In the genomic region with DNA sequence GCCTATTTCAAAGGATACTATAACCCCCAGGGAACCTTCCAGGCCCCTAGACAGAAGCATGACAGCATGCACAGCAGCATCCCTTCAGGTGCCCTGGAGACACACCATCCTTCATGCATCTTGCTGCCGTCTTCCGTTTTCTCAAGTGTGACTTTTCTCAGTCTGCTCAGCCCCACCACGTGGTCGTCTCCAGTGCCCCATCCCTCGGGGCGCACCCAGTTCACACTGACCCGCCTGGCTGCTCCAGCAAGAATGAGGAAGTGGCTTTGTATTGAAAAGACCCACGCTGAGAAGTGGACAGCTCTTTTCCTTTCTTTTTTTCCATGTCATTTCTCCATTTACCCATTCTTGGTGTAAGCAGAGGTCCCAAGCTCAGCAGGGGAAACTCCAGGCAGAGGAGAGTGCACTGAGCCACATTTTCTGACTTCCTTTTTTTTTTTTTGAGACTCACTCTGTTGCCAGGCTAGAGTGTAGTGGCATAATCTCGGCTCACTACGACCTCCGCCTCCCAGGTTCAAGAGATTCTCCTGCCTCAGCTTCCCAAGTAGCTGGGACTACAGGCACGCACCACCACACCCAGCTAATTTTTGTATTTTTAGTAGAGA, we compare ENCODE assay signal across 8 cellular contexts. TPM values are rescaled to one million over a fixed set of nuclear protein-coding genes. Genes with fewer than 3 reads are reported as not detected.
DNase-seq lines count a peak whose midpoint lies in the region; ATAC-seq and TF ChIP-seq lines count a peak whose summit lies in the region.

No MANE protein-coding gene starts in this region.

- H3K4me1 ChIP-seq in right cardiac atrium (ENCODE audit: control insufficient read depth, insufficient read depth, low read length) (no peaks in the 10 kb centered on the region), upper lobe of right lung (peaks cover 14% of the 10 kb centered on the region)

- H3K9me3 ChIP-seq in AG04450 (ENCODE audit: control insufficient read depth, insufficient read depth, low read length) (no peaks in the 10 kb centered on the region), right cardiac atrium (ENCODE audit: control insufficient read depth, low read length) (no peaks in the 10 kb centered on the region), upper lobe of right lung (no peaks in the 10 kb centered on the region)

- intact Hi-C loops in right cardiac atrium (cut with DNase I) = loop anchor here in 1 of 4 donors (2.0 kb wide), 1 partner anchor 28 kb away; no protein-coding TSS in a partner anchor
- intact Hi-C loops in upper lobe of right lung (cut with DNase I) = no loop called here

- H3K9me3 Mint-ChIP-seq in activated CD4-positive, alpha-beta T cell treated with anti-CD3 and anti-CD28 coated beads, Interleukin-2, amount 10 ng/mL, durations not matched to agents 7 days and 5 days = no peaks in the 10 kb centered on the region

- WGBS in right cardiac atrium = 28% methylated on average over 12 of the region's 12 CpGs

- in situ Hi-C loops in SK-MEL-5 (cut with HindIII; ENCODE audit: low pct_unique_long_range_greater_than_20kb, low sequenced_read_pairs) = no loop called here

- DNase-seq in AG04450 (ENCODE audit: low read depth, low spot score) (no peak), H4 (ENCODE audit: low spot score) (peak; percentile 48), SK-MEL-5 (ENCODE audit: low read depth, low spot score) (peak; percentile 42), right cardiac atrium (peak; percentile 61 to 85 (median 82)), upper lobe of right lung (peak; percentile 86), NCI-H345 (lab: John Stamatoyannopoulos, UW) (no peak)
- DNase-seq in activated CD4-positive, alpha-beta T cell treated with anti-CD3 and anti-CD28 coated beads, Interleukin-2, amount 10 ng/mL, durations not matched to agents 7 days and 5 days = no peak

- TF ChIP-seq CTCF in AG04450 (IDR thresholded peaks at IDR 0.05; ENCODE audit: low read depth, low read length) (no peak), upper lobe of right lung (IDR thresholded peaks at IDR 0.05) (no peak)

- no peak overlapping the region for H3K27ac Mint-ChIP-seq in activated CD4-positive, alpha-beta T cell treated with anti-CD3 and anti-CD28 coated beads, Interleukin-2, amount 10 ng/mL, durations not matched to agents 7 days and 5 days

- H3K27me3 ChIP-seq in AG04450 (ENCODE audit: control insufficient read depth, insufficient read depth, low read length) (no peaks in the 10 kb centered on the region), right cardiac atrium (ENCODE audit: control insufficient read depth, insufficient read depth) (no peaks in the 10 kb centered on the region), upper lobe of right lung (no peaks in the 10 kb centered on the region)

- CTCF ChIA-PET in AG04450 (lab: Charles Lee) = interaction anchor here (0.6 to 5.8 kb wide), 7 partner anchors 8 to 132 kb away, joined by 3 to 53 read pairs (median 4); no protein-coding TSS in a partner anchor
- CTCF ChIA-PET in activated CD4-positive, alpha-beta T cell treated with anti-CD3 and anti-CD28 coated beads, Interleukin-2, amount 10 ng/mL, durations not matched to agents 7 days and 5 days (lab: Charles Lee) = interaction anchor here (0.6 to 4.0 kb wide), 7 partner anchors 11 to 1058 kb away, joined by 3 to 21 read pairs (median 5); a partner anchor contains a TSS

- peaks cover 3% of the 10 kb centered on the region for H3K36me3 Mint-ChIP-seq in activated CD4-positive, alpha-beta T cell treated with anti-CD3 and anti-CD28 coated beads, Interleukin-2, amount 10 ng/mL, durations not matched to agents 7 days and 5 days (ENCODE audit: low read depth)

- POLR2A ChIA-PET in AG04450 (lab: Yijun Ruan, JAX) = interaction anchor here (0.7 to 9.3 kb wide), 7 partner anchors 12 to 70 kb away, joined by 3 to 85 read pairs (median 8); a partner anchor contains a TSS
- POLR2A ChIA-PET in activated CD4-positive, alpha-beta T cell treated with anti-CD3 and anti-CD28 coated beads, Interleukin-2, amount 10 ng/mL, durations not matched to agents 7 days and 5 days (lab: Charles Lee) = no interaction called here

- H3K27ac ChIP-seq in AG04450 (ENCODE audit: low read depth, low read length) = peak overlapping the region; percentile 21
- H3K27ac ChIP-seq in right cardiac atrium (ENCODE audit: low read length) = no peak overlapping the region
- peak overlapping the region; percentile 70 for H3K27ac ChIP-seq in upper lobe of right lung

- no peak overlapping the region for H3K4me3 Mint-ChIP-seq in activated CD4-positive, alpha-beta T cell treated with anti-CD3 and anti-CD28 coated beads, Interleukin-2, amount 10 ng/mL, durations not matched to agents 7 days and 5 days

- H3K4me1 Mint-ChIP-seq in activated CD4-positive, alpha-beta T cell treated with anti-CD3 and anti-CD28 coated beads, Interleukin-2, amount 10 ng/mL, durations not matched to agents 7 days and 5 days = peaks cover 11% of the 10 kb centered on the region

- ATAC-seq in right cardiac atrium = peak; percentile 38 to 41
- ATAC-seq in upper lobe of right lung = peak; percentile 82
- no peak for ATAC-seq in GM18909 (IDR thresholded peaks at IDR 0.05; ENCODE audit: poor library complexity, unreplicated experiment)

- peaks cover 21% of the 10 kb centered on the region for H3K36me3 ChIP-seq in upper lobe of right lung

- H3K4me3 ChIP-seq in AG04450 (ENCODE audit: low read depth, low read length) (no peak overlapping the region), right cardiac atrium (ENCODE audit: low read length) (no peak overlapping the region), upper lobe of right lung (no peak overlapping the region)

- no peaks in the 10 kb centered on the region for H3K27me3 Mint-ChIP-seq in activated CD4-positive, alpha-beta T cell treated with anti-CD3 and anti-CD28 coated beads, Interleukin-2, amount 10 ng/mL, durations not matched to agents 7 days and 5 days

RNA-seq across cellular contexts. Expression of a gene that starts 14.5 kb away (rescaled TPM):
- polyA plus RNA-seq in AG04450 (2011; rRNA removed) (881 and 1,147 TPM in 2 replicates), right cardiac atrium (53.2 TPM)
- 437 and 536 TPM in 2 replicates for polyA minus RNA-seq in AG04450 (2011; rRNA and poly(A)+ RNA removed)
- total RNA-seq in H4 (2014; rRNA removed; shearing (Covaris generic)) = 986 and 1,416 TPM in 2 replicates
- total RNA-seq in SK-MEL-5 (2014; rRNA removed; shearing (Covaris generic)) = 21.5 and 21.6 TPM in 2 replicates
- 47.4 and 49.2 TPM in 2 replicates for polyA plus RNA-seq in SK-MEL-5 (2015; cell fraction: cytosol; rRNA removed)
- 15.3 and 31.8 TPM in 2 replicates for polyA plus RNA-seq in SK-MEL-5 (2015; cell fraction: nucleus; rRNA removed)
- total RNA-seq in right cardiac atrium (100 to 1,000 TPM in 1 of 4 donors, 10 to 100 TPM in 3; 50.5 to 109 (median 72.7) TPM), upper lobe of right lung (152 TPM)
- 10 to 100 TPM; 11.3 to 11.9 TPM for total RNA-seq in activated CD4-positive, alpha-beta T cell treated with anti-CD3 and anti-CD28 coated beads, Interleukin-2, amount 10 ng/mL, durations not matched to agents 7 days and 5 days

RNA-seq across cellular contexts. Expression of a gene that starts 50.8 kb away (rescaled TPM):
- 1.4 and 1.9 TPM in 2 replicates for polyA plus RNA-seq in AG04450 (2011; rRNA removed)
- polyA minus RNA-seq in AG04450 (2011; rRNA and poly(A)+ RNA removed) = 3.3 and 4.4 TPM in 2 replicates
- 6.8 and 8.0 TPM in 2 replicates for total RNA-seq in H4 (2014; rRNA removed; shearing (Covaris generic))
- total RNA-seq in SK-MEL-5 (2014; rRNA removed; shearing (Covaris generic)) = 107 and 109 TPM in 2 replicates
- polyA plus RNA-seq in SK-MEL-5 (2015; cell fraction: cytosol; rRNA removed) = 133 and 140 TPM in 2 replicates
- 322 and 357 TPM in 2 replicates for polyA plus RNA-seq in SK-MEL-5 (2015; cell fraction: nucleus; rRNA removed)
- 1 to 10 TPM; 5.3 to 8.2 (median 6.8) TPM for total RNA-seq in right cardiac atrium
- 8.5 TPM for polyA plus RNA-seq in right cardiac atrium
- total RNA-seq in upper lobe of right lung = 19.3 TPM
- 10 to 100 TPM; 55.8 to 62.3 TPM for total RNA-seq in activated CD4-positive, alpha-beta T cell treated with anti-CD3 and anti-CD28 coated beads, Interleukin-2, amount 10 ng/mL, durations not matched to agents 7 days and 5 days

Comparison
In these comparisons a context has a peak if more than half of its experiments do, and no peak if none do; other contexts are left out.
1. DNase-seq: peak in H4 (single experiment), SK-MEL-5 (single experiment), right cardiac atrium (3 of 3) and upper lobe of right lung (single experiment); none in AG04450 (single experiment), NCI-H345 (single experiment) and activated CD4-positive, alpha-beta T cell treated with anti-CD3 and anti-CD28 coated beads, Interleukin-2, amount 10 ng/mL, durations not matched to agents 7 days and 5 days (single experiment).